In the genomic region with DNA sequence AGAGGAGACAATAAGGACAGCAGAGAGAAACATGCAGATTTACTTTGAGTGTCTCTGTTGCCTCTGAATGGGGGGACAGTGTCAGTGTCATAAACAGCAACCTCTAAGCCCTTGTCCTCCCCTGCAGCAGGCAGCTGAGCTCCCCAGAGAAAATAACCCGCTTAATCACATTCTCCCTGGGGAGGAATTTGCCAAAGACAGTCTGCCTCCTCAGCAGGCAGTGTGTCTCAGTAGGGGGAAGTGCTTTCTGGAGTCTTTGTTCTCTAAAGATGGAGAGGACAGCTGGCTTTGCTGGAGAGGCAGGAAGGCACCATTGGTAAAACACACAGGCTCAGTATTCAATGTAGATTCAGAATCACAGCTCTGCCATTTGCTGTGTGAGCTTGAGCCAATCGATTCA, we compare ENCODE assay signal across 20 cellular contexts. TPM values are rescaled to one million over a fixed set of nuclear protein-coding genes. Genes with fewer than 3 reads are reported as not detected.
DNase-seq lines count a peak whose midpoint lies in the region; ATAC-seq and TF ChIP-seq lines count a peak whose summit lies in the region.
"Had no signal": no experiment of that assay in that cellular context is flagged by ENCODE, and none has a peak within 500 bp of the region (broad histone marks: within the 10 kb centered on the region; RNA-seq: fewer than 3 reads in every experiment).

No MANE protein-coding gene starts in this region.

- no peak overlapping the region for H2AK5ac ChIP-seq in neuronal stem cell (ENCODE audit: low read depth, low read length)

- H3K4me1 Mint-ChIP-seq in GM23338 = peaks cover 7% of the 10 kb centered on the region
- H3K4me1 Mint-ChIP-seq in CD8-positive, alpha-beta T cell (ENCODE audit: low read depth) = no peaks in the 10 kb centered on the region
- H3K4me1 Mint-ChIP-seq: activated naive CD8-positive, alpha-beta T cell treated with anti-CD3 and anti-CD28 coated beads for 36 hours; B cell had no signal

- H3K18ac ChIP-seq in neuronal stem cell (ENCODE audit: low read length) = no peak overlapping the region

- no peaks in the 10 kb centered on the region for H3K36me3 Mint-ChIP-seq in GM23338 (ENCODE audit: low read depth)
- H3K36me3 Mint-ChIP-seq in CD8-positive, alpha-beta T cell = no peaks in the 10 kb centered on the region
- H3K36me3 Mint-ChIP-seq: activated naive CD8-positive, alpha-beta T cell treated with anti-CD3 and anti-CD28 coated beads for 36 hours; natural killer cell treated with Interleukin-12 subunit alpha and Interleukin-12 subunit beta and Interleukin-15 and Interleukin-18, amount 100 ng/mL, for 72 hours had no signal

- H2BK12ac ChIP-seq in neuronal stem cell (ENCODE audit: low read length) = no peak overlapping the region

- no peak overlapping the region for H2BK15ac ChIP-seq in neuronal stem cell (ENCODE audit: low read length)

- H3K4me1 ChIP-seq in GM23338 (ENCODE audit: insufficient read depth) = no peaks in the 10 kb centered on the region
- H3K4me1 ChIP-seq in neuronal stem cell (ENCODE audit: control insufficient read depth in 2 of 2, insufficient read depth in 1 of 2, low read depth in 1 of 2, low read length in 2 of 2) = peaks cover 4 to 6% of the 10 kb centered on the region in 2 donors
- H3K4me1 ChIP-seq in CD8-positive, alpha-beta T cell (ENCODE audit: insufficient read depth, low read length) = no peaks in the 10 kb centered on the region

- no peaks in the 10 kb centered on the region for H3K79me2 ChIP-seq in GM23338 (replicated peaks; ENCODE audit: insufficient read depth)
- H3K79me2 ChIP-seq: hepatocyte had no signal

- no peak overlapping the region for H3K27ac Mint-ChIP-seq in GM23338
- no peak overlapping the region for H3K27ac Mint-ChIP-seq in CD8-positive, alpha-beta T cell
- H3K27ac Mint-ChIP-seq: activated naive CD8-positive, alpha-beta T cell treated with anti-CD3 and anti-CD28 coated beads for 36 hours; activated T-cell treated with anti-CD3 and anti-CD28 coated beads, Interleukin-2, amount 50 U/mL, for 72 hours; B cell; natural killer cell treated with Interleukin-12 subunit alpha and Interleukin-12 subunit beta and Interleukin-15 and Interleukin-18, amount 100 ng/mL, for 72 hours; T-helper 2 cell treated with Interferon-gamma antibody and Interleukin-4, amounts not matched to agents 5 μg/mL and 100 μg/mL, for 36 hours had no signal

- no peaks in the 10 kb centered on the region; the same call in 2 of the 3 replicates for H3K9me3 Mint-ChIP-seq in GM23338
- no peaks in the 10 kb centered on the region for H3K9me3 Mint-ChIP-seq in CD8-positive, alpha-beta T cell
- H3K9me3 Mint-ChIP-seq: activated naive CD8-positive, alpha-beta T cell treated with anti-CD3 and anti-CD28 coated beads for 36 hours; activated T-cell treated with anti-CD3 and anti-CD28 coated beads, Interleukin-2, amount 50 U/mL, for 72 hours; natural killer cell treated with Interleukin-12 subunit alpha and Interleukin-12 subunit beta and Interleukin-15 and Interleukin-18, amount 100 ng/mL, for 72 hours; T-helper 2 cell treated with Interferon-gamma antibody and Interleukin-4, amounts not matched to agents 5 μg/mL and 100 μg/mL, for 36 hours had no signal

- H3K9ac ChIP-seq in SK-N-MC (ENCODE audit: insufficient read length) = no peak overlapping the region
- no peak overlapping the region for H3K9ac ChIP-seq in neuronal stem cell (ENCODE audit: low read depth, low read length, poor library complexity)

- no peak overlapping the region for H2BK120ac ChIP-seq in neuronal stem cell (ENCODE audit: low read depth, low read length)

- H4K8ac ChIP-seq in neuronal stem cell (ENCODE audit: low read depth, low read length) = no peak overlapping the region

- H3K4ac ChIP-seq in neuronal stem cell (ENCODE audit: low read length) = no peak overlapping the region

- intact Hi-C loops in CD8-positive, alpha-beta T cell (cut with DNase I, micrococcal nuclease) = no loop called here

- H3K4me2 ChIP-seq in GM23338 = no peak overlapping the region
- no peak overlapping the region for H3K4me2 ChIP-seq in neuronal stem cell (ENCODE audit: insufficient read depth, low read length, poor library complexity, severe bottlenecking)
- H3K4me2 ChIP-seq: hepatocyte had no signal

- H4K91ac ChIP-seq in neuronal stem cell (ENCODE audit: low read depth, low read length, poor library complexity) = no peak overlapping the region

- peak overlapping the region; percentile 77; the same call in 1 of the 2 replicates for H2AFZ ChIP-seq in GM23338
- peak overlapping the region; percentile 75 for H2AFZ ChIP-seq in neuronal stem cell (ENCODE audit: low read length)
- H2AFZ ChIP-seq: hepatocyte had no signal

- H3K27me3 ChIP-seq in GM23338 (ENCODE audit: insufficient read depth) (no peaks in the 10 kb centered on the region), neuronal stem cell (ENCODE audit: control insufficient read depth in 3 of 3, insufficient read depth in 3 of 3, low read depth in 1 of 3, low read length in 3 of 3) (peaks cover 0 to 4% (median 0%) of the 10 kb centered on the region in 3 experiments)
- no peaks in the 10 kb centered on the region for H3K27me3 ChIP-seq in CD8-positive, alpha-beta T cell (ENCODE audit: insufficient read depth, low read length)
- H3K27me3 ChIP-seq: hepatocyte had no signal

- ATAC-seq in GM23338 = peak; percentile 59
- no peak for ATAC-seq in GM21786 (IDR thresholded peaks at IDR 0.05; ENCODE audit: unreplicated experiment)
- no peak for ATAC-seq in CD8-positive, alpha-beta T cell
- ATAC-seq: activated CD4-positive, CD25-positive, alpha-beta regulatory T cell treated with anti-CD3 and anti-CD28 coated beads, Interleukin-2, amount 50 U/mL, for 24 hours; activated T-cell treated with anti-CD3 and anti-CD28 coated beads, Interleukin-2, amount 50 U/mL, for 72 hours had no signal

- H3K27ac ChIP-seq in GM23338 (ENCODE audit: low read depth) (no peak overlapping the region), SK-N-MC (peak overlapping the region; percentile 46; the same call in 1 of the 2 replicates), neuronal stem cell (replicated peaks; ENCODE audit: low read length) (no peak overlapping the region)
- H3K27ac ChIP-seq in CD8-positive, alpha-beta T cell (ENCODE audit: low read depth, low read length) = no peak overlapping the region
- H3K27ac ChIP-seq: coronary artery, hepatocyte had no signal

- DNase-seq in GM23338 (ENCODE audit: low spot score) (no peak), NCI-H187 (lab: John Stamatoyannopoulos, UW) (peak; percentile 8 to 9), SK-N-MC (ENCODE audit: low read depth, low spot score) (no peak), neuronal stem cell (ENCODE audit: low spot score) (peak; percentile 11), H4 (ENCODE audit: low spot score) (no peak)
- DNase-seq in activated effector memory CD4-positive, alpha-beta T cell treated with anti-CD3 and anti-CD28 coated beads, Interleukin-2, amount 50 U/mL, for 16 hours = no peak
- DNase-seq in CD8-positive, alpha-beta T cell = no peak
- DNase-seq: activated CD8-positive, alpha-beta memory T cell treated with anti-CD3 and anti-CD28 coated beads for 24 hours; activated naive CD8-positive, alpha-beta T cell treated with anti-CD3 and anti-CD28 coated beads for 36 hours; activated T-cell treated with anti-CD3 and anti-CD28 coated beads, Interleukin-2, amount 50 U/mL, for 72 hours; GOT3 had no signal

- no peak overlapping the region for H3K4me3 ChIP-seq in GM23338
- H3K4me3 ChIP-seq in SK-N-MC = 0 out of 2 replicates have a peak overlapping the region, but pooled peaks have one; percentile 28
- H3K4me3 ChIP-seq in neuronal stem cell (ENCODE audit: low read length in 2 of 2) = no peak overlapping the region
- H3K4me3 ChIP-seq in CD8-positive, alpha-beta T cell (ENCODE audit: low read depth, low read length) = no peak overlapping the region
- H3K4me3 ChIP-seq: coronary artery, hepatocyte had no signal

- H3K27me3 Mint-ChIP-seq in GM23338 (ENCODE audit: insufficient read depth, low read depth, poor library complexity) = no peaks in the 10 kb centered on the region
- peaks cover 5% of the 10 kb centered on the region for H3K27me3 Mint-ChIP-seq in CD8-positive, alpha-beta T cell (ENCODE audit: low read depth)
- H3K27me3 Mint-ChIP-seq: activated naive CD8-positive, alpha-beta T cell treated with anti-CD3 and anti-CD28 coated beads for 36 hours had no signal

- no peak overlapping the region for H2BK5ac ChIP-seq in neuronal stem cell (ENCODE audit: low read length)

- H4K20me1 ChIP-seq in GM23338 (replicated peaks; ENCODE audit: insufficient read depth) = no peaks in the 10 kb centered on the region

- H3K14ac ChIP-seq in neuronal stem cell (ENCODE audit: low read length) = no peak overlapping the region

- H3K79me1 ChIP-seq in neuronal stem cell (ENCODE audit: low read depth, low read length) = no peaks in the 10 kb centered on the region

- CTCF ChIA-PET in CD8-positive, alpha-beta T cell (lab: Charles Lee) = no interaction called here

- H3K36me3 ChIP-seq in GM23338 (ENCODE audit: insufficient read depth) (no peaks in the 10 kb centered on the region), SK-N-MC (ENCODE audit: insufficient read depth, low read length) (no peaks in the 10 kb centered on the region), neuronal stem cell (replicated peaks in 1 of 2; ENCODE audit: control insufficient read depth in 2 of 2, insufficient read depth in 2 of 2, low read length in 2 of 2) (no peaks in the 10 kb centered on the region)
- no peaks in the 10 kb centered on the region for H3K36me3 ChIP-seq in CD8-positive, alpha-beta T cell (ENCODE audit: insufficient read depth, low read length)

- no peak overlapping the region for H3K4me3 Mint-ChIP-seq in GM23338
- H3K4me3 Mint-ChIP-seq in CD8-positive, alpha-beta T cell = no peak overlapping the region
- H3K4me3 Mint-ChIP-seq: activated naive CD8-positive, alpha-beta T cell treated with anti-CD3 and anti-CD28 coated beads for 36 hours; activated T-cell treated with anti-CD3 and anti-CD28 coated beads, Interleukin-2, amount 50 U/mL, for 72 hours; B cell; natural killer cell treated with Interleukin-12 subunit alpha and Interleukin-12 subunit beta and Interleukin-15 and Interleukin-18, amount 100 ng/mL, for 72 hours; T-helper 2 cell treated with Interferon-gamma antibody and Interleukin-4, amounts not matched to agents 5 μg/mL and 100 μg/mL, for 36 hours had no signal

- no CpG with 5 or more reads among the region's 2 CpGs for WGBS in neuronal stem cell (ENCODE audit: extremely low coverage in 2 of 2, insufficient read length in 2 of 2, insufficient replicate concordance in 1 of 2), 2 donors

- H3K9me2 ChIP-seq in GM23338 (ENCODE audit: insufficient read depth) = no peaks in the 10 kb centered on the region

- H3K9me3 ChIP-seq in SK-N-MC (ENCODE audit: low read depth, low read length) (no peaks in the 10 kb centered on the region), neuronal stem cell (replicated peaks in 1 of 2; ENCODE audit: control insufficient read depth in 2 of 2, insufficient read depth in 1 of 2, low read depth in 1 of 2, low read length in 2 of 2) (peaks cover 0 to 2% of the 10 kb centered on the region in 2 donors)
- H3K9me3 ChIP-seq in CD8-positive, alpha-beta T cell (ENCODE audit: low read length) = no peaks in the 10 kb centered on the region

- POLR2A ChIA-PET in CD8-positive, alpha-beta T cell (lab: Charles Lee) = no interaction called here

- TF ChIP-seq CTCF in GM23338 (conservative IDR thresholded peaks at IDR 0.05; ENCODE audit: low read depth in 2 of 2) = no peak
- no peak for TF ChIP-seq CTCF in CD8-positive, alpha-beta T cell (IDR thresholded peaks at IDR 0.05)

- H3K23ac ChIP-seq in neuronal stem cell (ENCODE audit: low read depth, low read length, poor library complexity) = no peak overlapping the region

- no peaks in the 10 kb centered on the region for H3F3A ChIP-seq in GM23338 (replicated peaks; ENCODE audit: low read depth)

RNA-seq across cellular contexts. Expression of gene TEKT5, which starts 16.1 kb away (rescaled TPM):
- total RNA-seq in GM23338 (2014; rRNA removed; shearing (Covaris generic)) = 0.19 and 0.52 TPM in 2 replicates
- not detected in 2 replicates for polyA plus RNA-seq in GM23338 (2016; fragmentation: Nextera tagmentation; extraction: Ambion mirVana)
- polyA plus RNA-seq in neuronal stem cell (2013, experiment 1 of 2) = 0.20 TPM
- 0.29 TPM for polyA plus RNA-seq in neuronal stem cell (2013, experiment 2 of 2)
- not detected for total RNA-seq in CD8-positive, alpha-beta T cell
- not detected in 2 replicates for total RNA-seq in H4 (2014; rRNA removed; shearing (Covaris generic))
- total RNA-seq: activated naive CD8-positive, alpha-beta T cell treated with anti-CD3 and anti-CD28 coated beads for 36 hours; hepatocyte; NCI-H460; pulmonary artery endothelial cell had no signal
- polyA plus RNA-seq: hepatocyte had no signal

Comparison
In these comparisons a context has a peak if more than half of its experiments do, and no peak if none do; other contexts are left out.
1. DNase-seq: peak in NCI-H187 (2 of 2) and neuronal stem cell (single experiment); none in GM23338 (single experiment), SK-N-MC (single experiment), activated effector memory CD4-positive, alpha-beta T cell treated with anti-CD3 and anti-CD28 coated beads, Interleukin-2, amount 50 U/mL, for 16 hours (single experiment), CD8-positive, alpha-beta T cell (0 of 7) and H4 (single experiment).